In genomic region chr7:102426268-102427031, GRCh38 we compare ENCODE assay signal across 8 cellular contexts. TPM values are rescaled to one million over a fixed set of nuclear protein-coding genes. Genes with fewer than 3 reads are reported as not detected.
DNase-seq lines count a peak whose midpoint lies in the region; ATAC-seq and TF ChIP-seq lines count a peak whose summit lies in the region.

No MANE protein-coding gene starts in this region.

- H3K27me3 Mint-ChIP-seq in activated CD8-positive, alpha-beta T cell treated with anti-CD3 and anti-CD28 coated beads for 36 hours: no peaks in the 10 kb centered on the region

- CTCF ChIA-PET in activated CD8-positive, alpha-beta T cell treated with anti-CD3 and anti-CD28 coated beads for 36 hours (lab: Charles Lee): interaction anchor here (1.2 to 7.1 kb wide), 4 partner anchors 10 to 30 kb away, joined by 3 to 38 read pairs (median 16); partner anchors contain the start of gene PRKRIP1

- H3K4me1 Mint-ChIP-seq in activated CD8-positive, alpha-beta T cell treated with anti-CD3 and anti-CD28 coated beads for 36 hours (ENCODE audit: low read depth): peaks cover 69% of the 10 kb centered on the region

- DNase-seq in activated CD8-positive, alpha-beta T cell treated with anti-CD3 and anti-CD28 coated beads for 36 hours: peak; percentile 92
- DNase-seq in left ventricle myocardium superior (no peak), EL (no peak), DMS53 (lab: John Stamatoyannopoulos, UW) (no peak), NCI-H2227 (lab: John Stamatoyannopoulos, UW; ENCODE audit: unreplicated experiment) (no peak)
- peak; percentile 57 to 70 for DNase-seq in stimulated activated CD8-positive, alpha-beta memory T cell treated with anti-CD3 and anti-CD28 coated beads, Interleukin-4, amount 100 ng/mL, for 4 hours (ENCODE audit: low read depth in 2 of 2, low spot score in 1 of 2)

- peak overlapping the region; percentile 75 for H3K4me3 Mint-ChIP-seq in activated CD8-positive, alpha-beta T cell treated with anti-CD3 and anti-CD28 coated beads for 36 hours

- intact Hi-C loops in activated CD8-positive, alpha-beta T cell treated with anti-CD3 and anti-CD28 coated beads for 36 hours (cut with micrococcal nuclease): no loop called here
- intact Hi-C loops in left ventricle myocardium superior (cut with micrococcal nuclease): no loop called here

- H3K9me3 Mint-ChIP-seq in activated CD8-positive, alpha-beta T cell treated with anti-CD3 and anti-CD28 coated beads for 36 hours: no peaks in the 10 kb centered on the region

- peak; percentile 45 for ATAC-seq in GM19452 (IDR thresholded peaks at IDR 0.05; ENCODE audit: unreplicated experiment)
- peak; percentile 50 for ATAC-seq in HG03457 (IDR thresholded peaks at IDR 0.05; ENCODE audit: unreplicated experiment)
- peak; percentile 77 for ATAC-seq in activated CD8-positive, alpha-beta T cell treated with anti-CD3 and anti-CD28 coated beads for 36 hours
- peak; percentile 33 for ATAC-seq in left ventricle myocardium superior

- H3K27ac Mint-ChIP-seq in activated CD8-positive, alpha-beta T cell treated with anti-CD3 and anti-CD28 coated beads for 36 hours: peak overlapping the region; percentile 98

- TF ChIP-seq CTCF in activated CD8-positive, alpha-beta T cell treated with anti-CD3 and anti-CD28 coated beads for 36 hours (IDR thresholded peaks at IDR 0.05): no peak

- peaks cover 32% of the 10 kb centered on the region for H3K36me3 Mint-ChIP-seq in activated CD8-positive, alpha-beta T cell treated with anti-CD3 and anti-CD28 coated beads for 36 hours (ENCODE audit: low read depth)

- POLR2A ChIA-PET in activated CD8-positive, alpha-beta T cell treated with anti-CD3 and anti-CD28 coated beads for 36 hours (lab: Charles Lee): interaction anchor here (0.6 to 12.1 kb wide), 7 partner anchors 8 to 39 kb away, joined by 3 to 147 read pairs (median 4); partner anchors contain the start of gene PRKRIP1

RNA-seq across cellular contexts. Expression of gene ORAI2, which starts 6.9 kb away (rescaled TPM):
- 10 to 100 TPM; 29.4 to 35.8 TPM for total RNA-seq in activated CD8-positive, alpha-beta T cell treated with anti-CD3 and anti-CD28 coated beads for 36 hours
- 3.1 TPM for total RNA-seq in left ventricle myocardium superior

RNA-seq across cellular contexts. Expression of gene PRKRIP1, which starts 30.3 kb away (rescaled TPM):
- total RNA-seq in activated CD8-positive, alpha-beta T cell treated with anti-CD3 and anti-CD28 coated beads for 36 hours: 10 to 100 TPM; 29.8 to 33.6 TPM
- 11.8 TPM for total RNA-seq in left ventricle myocardium superior

RNA-seq across cellular contexts. Expression of gene ALKBH4, which starts 38.2 kb away (rescaled TPM):
- 1 to 10 TPM; 6.0 to 6.9 TPM for total RNA-seq in activated CD8-positive, alpha-beta T cell treated with anti-CD3 and anti-CD28 coated beads for 36 hours
- 4.5 TPM for total RNA-seq in left ventricle myocardium superior

RNA-seq across cellular contexts. Expression of gene LRWD1, which starts 38.3 kb away (rescaled TPM):
- 10 to 100 TPM; 12.3 to 12.7 TPM for total RNA-seq in activated CD8-positive, alpha-beta T cell treated with anti-CD3 and anti-CD28 coated beads for 36 hours
- total RNA-seq in left ventricle myocardium superior: 10.4 TPM

RNA-seq across cellular contexts. Expression of gene POLR2J, which starts 52.3 kb away (rescaled TPM):
- total RNA-seq in activated CD8-positive, alpha-beta T cell treated with anti-CD3 and anti-CD28 coated beads for 36 hours: 10 to 100 TPM; 49.1 to 54.7 TPM
- 49.6 TPM for total RNA-seq in left ventricle myocardium superior

Comparison
In these comparisons a context has a peak if more than half of its experiments do, and no peak if none do; other contexts are left out.
1. DNase-seq: peak in activated CD8-positive, alpha-beta T cell treated with anti-CD3 and anti-CD28 coated beads for 36 hours (single experiment) and stimulated activated CD8-positive, alpha-beta memory T cell treated with anti-CD3 and anti-CD28 coated beads, Interleukin-4, amount 100 ng/mL, for 4 hours (2 of 2); none in left ventricle myocardium superior (single experiment), EL (single experiment), DMS53 (single experiment) and NCI-H2227 (single experiment).
2. Peak in every context shown above with its lines, with median percentiles within 50 percentile points of each other: ATAC-seq.